Comparison of ENCODE assay signal across 19 cellular contexts in genomic region chr18:21452808-21453511, GRCh38.
A peak's percentile ranks its signal among the peaks of the same experiment; 100 is the strongest.
DNase-seq lines count a peak whose midpoint lies in the region; ATAC-seq, FAIRE-seq and TF ChIP-seq lines count a peak whose summit lies in the region.
"Had no signal": no experiment of that assay in that cellular context is flagged by ENCODE, and none has a peak within 500 bp of the region (broad histone marks: within the 10 kb centered on the region; RNA-seq: fewer than 3 reads in every experiment).

No MANE protein-coding gene starts in this region.

- no peaks in the 10 kb centered on the region for H3K36me3 Mint-ChIP-seq in HFFc6 (ENCODE audit: low read depth)
- peaks cover 8% of the 10 kb centered on the region for H3K36me3 Mint-ChIP-seq in mesothelial cell of epicardium

- H3K79me2 ChIP-seq in K562 (ENCODE audit: control insufficient read depth, insufficient read depth, low read length): no peaks in the 10 kb centered on the region

- H3K27ac Mint-ChIP-seq in HFFc6 (peak overlapping the region; percentile 39; the same call in 1 of the 2 replicates), mesothelial cell of epicardium (peak overlapping the region; percentile 26)
- H3K27ac Mint-ChIP-seq: H9 had no signal

- H3K27ac ChIP-seq in K562 (ENCODE audit: extremely low read depth, low read depth, low read length): no peak overlapping the region
- H3K27ac ChIP-seq: foreskin keratinocyte, SJSA1, testis had no signal

- no peak for TF ChIP-seq RAD21 in K562 (CRISPR knock-in tag; conservative IDR thresholded peaks at IDR 0.05 in 1 of 2, IDR thresholded peaks at IDR 0.05 in 1 of 2)

- WGBS in K562 (ENCODE audit: insufficient coverage, low coverage, missing lambda C conversion rate): 0% methylated on average over 4 of the region's 4 CpGs

- no peak overlapping the region for H3K4me3 Mint-ChIP-seq in HFFc6
- H3K4me3 Mint-ChIP-seq in mesothelial cell of epicardium: no peak overlapping the region
- H3K4me3 Mint-ChIP-seq: H9 had no signal

- TF ChIP-seq CTCF in BJ (IDR thresholded peaks at IDR 0.05; ENCODE audit: insufficient read depth, low read depth, low read length) (0 out of 2 replicates have a peak, but pooled peaks have one; percentile 4), HFFc6 (IDR thresholded peaks at IDR 0.05) (no peak), K562 (IDR thresholded peaks at IDR 0.05 in 2 of 3, conservative IDR thresholded peaks at IDR 0.05 in 1 of 3; ENCODE audit: insufficient read depth in 2 of 3, low read depth in 1 of 3, low read length in 3 of 3) (no peak), mesothelial cell of epicardium (IDR thresholded peaks at IDR 0.05; ENCODE audit: unreplicated experiment) (no peak)

- no TSS peak for BruUV-seq in K562 (replicated peaks; lab: Mats Ljungman, UMichigan)

- H3K9me3 Mint-ChIP-seq in HFFc6 (no peaks in the 10 kb centered on the region), mesothelial cell of epicardium (no peaks in the 10 kb centered on the region)
- H3K9me3 Mint-ChIP-seq: H9 had no signal

- H3K36me3 ChIP-seq in BJ (ENCODE audit: control insufficient read depth, insufficient read depth, low read length) (no peaks in the 10 kb centered on the region), K562 (ENCODE audit: control insufficient read depth, insufficient read depth, low read length) (no peaks in the 10 kb centered on the region)
- H3K36me3 ChIP-seq: SJSA1 had no signal

- no peak overlapping the region for H3K4me3 ChIP-seq in BJ (ENCODE audit: low read depth, low read length)
- H3K4me3 ChIP-seq in K562: no peak overlapping the region
- H3K4me3 ChIP-seq: SJSA1, testis had no signal

- H3K27me3 ChIP-seq in BJ (ENCODE audit: control insufficient read depth, insufficient read depth, low read length): no peaks in the 10 kb centered on the region
- peaks cover 13 to 14% of the 10 kb centered on the region in 2 experiments; a peak in 4 of 5 replicates for H3K27me3 ChIP-seq in K562 (ENCODE audit: control insufficient read depth in 2 of 2, insufficient read depth in 2 of 2, low read length in 2 of 2)
- H3K27me3 ChIP-seq: foreskin keratinocyte, SJSA1, testis had no signal

- H3K9ac ChIP-seq in K562 (ENCODE audit: insufficient read depth in 1 of 2, low read depth in 2 of 2, low read length in 2 of 2): no peak overlapping the region

- no peaks in the 10 kb centered on the region for H4K20me1 ChIP-seq in K562 (replicated peaks; ENCODE audit: control insufficient read depth, insufficient read depth, low read length)

- intact Hi-C loops in K562 (cut with micrococcal nuclease): no loop called here

- H3K9me3 ChIP-seq in K562 (replicated peaks; ENCODE audit: control insufficient read depth, insufficient read depth, low read depth, low read length): no peaks in the 10 kb centered on the region
- H3K9me3 ChIP-seq: SJSA1, testis had no signal

- H3K4me1 Mint-ChIP-seq in HFFc6 (ENCODE audit: low read depth) (peaks cover 54% of the 10 kb centered on the region), mesothelial cell of epicardium (peaks cover 27% of the 10 kb centered on the region)

- FAIRE-seq in K562 (lab: Jason Lieb, UNC): no peak

- POLR2A ChIA-PET in BJ (lab: Charles Lee) (no interaction called here), K562 (lab: Yijun Ruan, JAX) (interaction anchor here (0.9 kb wide), 1 partner anchor 12 kb away, joined by 3 read pairs; no protein-coding TSS in a partner anchor)

- ATAC-seq in K562 (no peak), HG02970 (IDR thresholded peaks at IDR 0.05; ENCODE audit: low FRiP score, unreplicated experiment) (no peak), HG02571 (IDR thresholded peaks at IDR 0.05; ENCODE audit: unreplicated experiment) (no peak)
- ATAC-seq: foreskin keratinocyte had no signal

- in situ Hi-C loops in K562 (cut with MboI): no loop called here

- no peak for TF ChIP-seq POLR2A in K562 (conservative IDR thresholded peaks at IDR 0.05)

- no peak for TF ChIP-seq EP300 in K562 (IDR thresholded peaks at IDR 0.05; ENCODE audit: low read length)

- H3K4me2 ChIP-seq in K562 (ENCODE audit: insufficient read depth, low read length): no peak overlapping the region

- no peaks in the 10 kb centered on the region for H3K9me1 ChIP-seq in K562 (ENCODE audit: control insufficient read depth, insufficient read depth, low read length)

- CTCF ChIA-PET in BJ (lab: Yijun Ruan, JAX) (interaction anchor here (0.6 to 1.5 kb wide), 8 partner anchors 8 to 261 kb away, joined by 3 to 6 read pairs (median 4); partner anchors contain the start of gene ESCO1), K562 (lab: Yijun Ruan, JAX; ENCODE audit: low intra/inter-chr PET ratio) (no interaction called here)

- H3K27me3 Mint-ChIP-seq in HFFc6 (ENCODE audit: insufficient read depth): peaks cover 4% of the 10 kb centered on the region; the same call in 1 of the 2 replicates
- H3K27me3 Mint-ChIP-seq in mesothelial cell of epicardium (ENCODE audit: low read depth): no peaks in the 10 kb centered on the region

- H2AFZ ChIP-seq in K562 (ENCODE audit: low read depth, low read length): no peak overlapping the region

- no peaks in the 10 kb centered on the region for H3K4me1 ChIP-seq in K562 (replicated peaks in 1 of 2; ENCODE audit: control insufficient read depth in 2 of 2, insufficient read depth in 2 of 2, low read length in 2 of 2)
- H3K4me1 ChIP-seq: foreskin keratinocyte, SJSA1, testis had no signal

- DNase-seq in BJ (ENCODE audit: low read depth) (peak; percentile 65), HFFc6 (peak; percentile 29), K562 (ENCODE audit: extremely low read depth in 1 of 4, low spot score in 3 of 4) (no peak), mesothelial cell of epicardium (ENCODE audit: low spot score in 2 of 2, unreplicated experiment in 2 of 2) (no peak), GM19238 (ENCODE audit: insufficient read length, low spot score) (no peak)
- no peak for DNase-seq in activated CD8-positive, alpha-beta memory T cell treated with anti-CD3 and anti-CD28 coated beads, Interleukin-2, amount 50 U/mL, for 4 hours
- DNase-seq: activated CD4-positive, CD25-positive, alpha-beta regulatory T cell treated with anti-CD3 and anti-CD28 coated beads, Interleukin-2, amount 50 U/mL, for 72 hours; activated effector memory CD4-positive, alpha-beta T cell treated with Interleukin-2 at 50 U/mL for 16 hours; Calu3; cerebellar nuclear complex; foreskin keratinocyte; H9; KBM-7; NCI-H1092; T-helper 9 cell; testis had no signal

TF ChIP-seq in K562, 482 proteins besides CTCF, POLR2A, EP300 and RAD21:
- TF ChIP-seq MLX (CRISPR knock-in tag; conservative IDR thresholded peaks at IDR 0.05) (no peak), SLC30A9 (CRISPR knock-in tag; IDR thresholded peaks at IDR 0.05) (no peak), TCF3 (CRISPR knock-in tag; IDR thresholded peaks at IDR 0.05) (no peak), RFX1 (IDR thresholded peaks at IDR 0.05) (peak; percentile 61), TSHZ1 (CRISPR knock-in tag; IDR thresholded peaks at IDR 0.05) (no peak), ETV5 (CRISPR knock-in tag; IDR thresholded peaks at IDR 0.05; ENCODE audit: low read depth) (no peak)

Comparison
In these comparisons a context has a peak if more than half of its experiments do, and no peak if none do; other contexts are left out.
1. DNase-seq: peak in BJ (single experiment) and HFFc6 (single experiment); none in K562 (0 of 4), mesothelial cell of epicardium (0 of 2), GM19238 (single experiment) and activated CD8-positive, alpha-beta memory T cell treated with anti-CD3 and anti-CD28 coated beads, Interleukin-2, amount 50 U/mL, for 4 hours (single experiment).